ENCODE assay signal across 16 cellular contexts in genomic region chr5:35860686-35861085, GRCh38. TPM values are rescaled to one million over a fixed set of nuclear protein-coding genes. Genes with fewer than 3 reads are reported as not detected.
DNase-seq lines count a peak whose midpoint lies in the region; ATAC-seq and TF ChIP-seq lines count a peak whose summit lies in the region.
"Had no signal": no experiment of that assay in that cellular context is flagged by ENCODE, and none has a peak within 500 bp of the region (broad histone marks: within the 10 kb centered on the region; RNA-seq: fewer than 3 reads in every experiment).

No MANE protein-coding gene starts in this region.

- no peak overlapping the region for H2AFZ ChIP-seq in smooth muscle cell (ENCODE audit: low read depth)

- peaks cover 16% of the 10 kb centered on the region for H3F3A ChIP-seq in smooth muscle cell (ENCODE audit: low read depth)

- intact Hi-C loops in activated CD4-positive, alpha-beta T cell treated with anti-CD3 and anti-CD28 coated beads for 36 hours (cut with DNase I, micrococcal nuclease) = loop anchor here in 1 of 2 experiments (5.0 kb wide), 1 partner anchor 243 kb away; the partner anchor contains the start of gene SPEF2

- no peak overlapping the region for H3K4me3 ChIP-seq in smooth muscle cell
- H3K4me3 ChIP-seq: A549, SK-N-MC, thyroid gland had no signal

- no peak overlapping the region for H3K9ac ChIP-seq in smooth muscle cell (ENCODE audit: low read depth)

- peak overlapping the region; percentile 89 for H3K4me3 Mint-ChIP-seq in activated CD4-positive, alpha-beta T cell treated with anti-CD3 and anti-CD28 coated beads for 36 hours
- H3K4me3 Mint-ChIP-seq in central memory CD8-positive, alpha-beta T cell = peak overlapping the region; percentile 77

- POLR2A ChIA-PET in activated CD4-positive, alpha-beta T cell treated with anti-CD3 and anti-CD28 coated beads for 36 hours (lab: Charles Lee) = interaction anchor here (0.6 to 1.8 kb wide), 2 partner anchors 44 to 116 kb away, joined by 4 to 5 read pairs; no protein-coding TSS in a partner anchor

- peaks cover 80% of the 10 kb centered on the region for H3K4me1 Mint-ChIP-seq in activated CD4-positive, alpha-beta T cell treated with anti-CD3 and anti-CD28 coated beads for 36 hours
- peaks cover 69% of the 10 kb centered on the region for H3K4me1 Mint-ChIP-seq in central memory CD8-positive, alpha-beta T cell

- no peaks in the 10 kb centered on the region for H3K9me3 ChIP-seq in smooth muscle cell (replicated peaks; ENCODE audit: low read depth)
- H3K9me3 ChIP-seq: A549, thyroid gland had no signal

- H4K20me1 ChIP-seq in smooth muscle cell (ENCODE audit: low read depth) = no peaks in the 10 kb centered on the region

- H3K36me3 ChIP-seq in smooth muscle cell (ENCODE audit: low read depth) = peaks cover 6% of the 10 kb centered on the region
- H3K36me3 ChIP-seq: thyroid gland had no signal

- TF ChIP-seq CTCF in smooth muscle cell (IDR thresholded peaks at IDR 0.05; ENCODE audit: borderline replicate concordance, insufficient read depth, poor library complexity, severe bottlenecking) = no peak

- CTCF ChIA-PET in activated CD4-positive, alpha-beta T cell treated with anti-CD3 and anti-CD28 coated beads for 36 hours (lab: Charles Lee) = interaction anchor here (0.6 to 8.6 kb wide), 5 partner anchors 13 to 82 kb away, joined by 3 to 58 read pairs (median 13); no protein-coding TSS in a partner anchor

- no peaks in the 10 kb centered on the region for H3K79me2 ChIP-seq in smooth muscle cell (ENCODE audit: low read depth)

- ATAC-seq in activated CD4-positive, alpha-beta T cell treated with anti-CD3 and anti-CD28 coated beads for 36 hours = no peak
- ATAC-seq in central memory CD8-positive, alpha-beta T cell (replicated peaks; ENCODE audit: extremely low read depth, poor library complexity, severe bottlenecking) = no peak
- ATAC-seq in GM21528 (IDR thresholded peaks at IDR 0.05; ENCODE audit: low FRiP score, unreplicated experiment) = no peak
- ATAC-seq: A549, left colon had no signal

- H3K4me1 ChIP-seq in smooth muscle cell (ENCODE audit: low read depth) = peaks cover 31% of the 10 kb centered on the region
- H3K4me1 ChIP-seq: thyroid gland had no signal

- peak overlapping the region; percentile 95 for H3K27ac Mint-ChIP-seq in activated CD4-positive, alpha-beta T cell treated with anti-CD3 and anti-CD28 coated beads for 36 hours
- peak overlapping the region; percentile 99 for H3K27ac Mint-ChIP-seq in central memory CD8-positive, alpha-beta T cell (ENCODE audit: low read depth)

- H3K4me2 ChIP-seq in smooth muscle cell = no peak overlapping the region
- H3K4me2 ChIP-seq: A549 had no signal

- H3K27me3 ChIP-seq in smooth muscle cell (ENCODE audit: low read depth) = no peaks in the 10 kb centered on the region
- H3K27me3 ChIP-seq: thyroid gland had no signal

- no peak for DNase-seq in activated CD4-positive, alpha-beta T cell treated with anti-CD3 and anti-CD28 coated beads for 36 hours
- DNase-seq in activated CD4-positive, alpha-beta T cell treated with anti-CD3 and anti-CD28 coated beads for 1 hour = no peak
- peak; percentile 26 for DNase-seq in NCI-H69 (lab: John Stamatoyannopoulos, UW)
- DNase-seq in central memory CD8-positive, alpha-beta T cell (ENCODE audit: low spot score in 2 of 2) = no peak
- DNase-seq in smooth muscle cell (lab: John Stamatoyannopoulos, UW; ENCODE audit: unreplicated experiment) = no peak
- no peak for DNase-seq in NCI-H187 (lab: John Stamatoyannopoulos, UW)
- DNase-seq in cerebellar cortex (ENCODE audit: low spot score) = no peak
- DNase-seq: amygdala; DMS79; effector CD4-positive, alpha-beta T cell; left colon; NCI-H774; thyroid gland had no signal

- H3K27me3 Mint-ChIP-seq in activated CD4-positive, alpha-beta T cell treated with anti-CD3 and anti-CD28 coated beads for 36 hours = no peaks in the 10 kb centered on the region
- H3K27me3 Mint-ChIP-seq in central memory CD8-positive, alpha-beta T cell = no peaks in the 10 kb centered on the region

- WGBS in smooth muscle cell (ENCODE audit: low lambda C conversion rate) = 81% methylated on average over 1 of the region's 1 CpG

- H3K27ac ChIP-seq in smooth muscle cell (ENCODE audit: low read depth) = peak overlapping the region; percentile 88
- H3K27ac ChIP-seq: A549, SK-N-MC, thyroid gland had no signal

- H3K9me3 Mint-ChIP-seq in activated CD4-positive, alpha-beta T cell treated with anti-CD3 and anti-CD28 coated beads for 36 hours (ENCODE audit: low read depth) = peaks cover 5% of the 10 kb centered on the region
- H3K9me3 Mint-ChIP-seq in central memory CD8-positive, alpha-beta T cell = no peaks in the 10 kb centered on the region

- H3K36me3 Mint-ChIP-seq in activated CD4-positive, alpha-beta T cell treated with anti-CD3 and anti-CD28 coated beads for 36 hours (ENCODE audit: low read depth) = peaks cover 94% of the 10 kb centered on the region
- peaks cover 88% of the 10 kb centered on the region for H3K36me3 Mint-ChIP-seq in central memory CD8-positive, alpha-beta T cell (ENCODE audit: insufficient read depth)

RNA-seq across cellular contexts. Expression of gene IL7R, which starts 4.0 kb away (rescaled TPM):
- 100 to 1,000 TPM; 236 to 246 TPM for total RNA-seq in activated CD4-positive, alpha-beta T cell treated with anti-CD3 and anti-CD28 coated beads for 36 hours
- 15.9 and 16.6 TPM in 2 replicates for total RNA-seq in smooth muscle cell
- polyA plus RNA-seq in smooth muscle cell = 4.4 and 11.5 TPM in 2 replicates

Comparison
In these comparisons a context has a peak if more than half of its experiments do, and no peak if none do; other contexts are left out.
1. RNA of gene IL7R, which starts 4.0 kb away (total RNA-seq): 236 to 246 TPM in activated CD4-positive, alpha-beta T cell treated with anti-CD3 and anti-CD28 coated beads for 36 hours; 15.9 to 16.6 TPM in smooth muscle cell; every median in the first group is over 10 times any median in the second.